In the genomic region with DNA sequence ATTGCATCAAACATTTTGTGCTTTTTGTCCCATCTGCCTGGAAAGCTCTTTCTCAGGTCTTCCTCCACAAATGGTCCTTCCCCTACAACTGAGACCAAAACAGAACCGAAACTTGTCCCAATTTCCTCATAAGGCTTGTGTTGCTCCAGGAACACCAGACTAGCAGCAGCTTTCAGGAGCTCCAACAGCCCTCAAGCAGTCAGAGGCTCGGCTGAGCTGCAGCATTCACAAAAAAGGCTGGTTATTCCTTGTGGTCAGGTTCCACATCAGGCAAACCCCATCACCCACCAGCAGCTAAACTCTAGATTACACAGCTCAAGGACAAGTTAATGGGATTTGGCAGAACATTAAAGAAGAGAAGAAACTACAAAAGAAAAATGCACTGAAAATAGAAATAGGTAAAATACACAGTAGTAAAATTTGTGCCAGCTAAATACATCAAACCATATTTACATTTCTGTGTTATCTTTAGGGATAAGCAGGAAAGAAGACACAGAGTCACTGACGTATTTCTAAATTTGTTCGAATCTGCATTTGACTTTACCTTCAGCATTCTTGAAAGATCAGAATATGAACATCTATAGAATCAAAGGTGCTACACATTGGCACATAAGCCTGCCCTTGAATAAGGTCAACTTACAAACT, we compare ENCODE assay signal across 1 cellular context.
TF ChIP-seq lines count a peak whose summit lies in the region.

No MANE protein-coding gene starts in this region.

TF ChIP-seq in HepG2, 621 proteins besides CTCF, POLR2A, EP300 and RAD21 (continued from another document and continues in another):
- TF ChIP-seq, protein P1, sequence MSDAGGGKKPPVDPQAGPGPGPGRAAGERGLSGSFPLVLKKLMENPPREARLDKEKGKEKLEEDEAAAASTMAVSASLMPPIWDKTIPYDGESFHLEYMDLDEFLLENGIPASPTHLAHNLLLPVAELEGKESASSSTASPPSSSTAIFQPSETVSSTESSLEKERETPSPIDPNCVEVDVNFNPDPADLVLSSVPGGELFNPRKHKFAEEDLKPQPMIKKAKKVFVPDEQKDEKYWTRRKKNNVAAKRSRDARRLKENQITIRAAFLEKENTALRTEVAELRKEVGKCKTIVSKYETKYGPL (CRISPR knock-in tag; IDR thresholded peaks at IDR 0.05): no peak
- TF ChIP-seq FOXK2 (IDR thresholded peaks at IDR 0.05): no peak
- TF ChIP-seq ZNF350 (CRISPR knock-in tag; IDR thresholded peaks at IDR 0.05; ENCODE audit: borderline replicate concordance, low read depth): no peak
- TF ChIP-seq ZFP1 (CRISPR knock-in tag; IDR thresholded peaks at IDR 0.05): peak; percentile 59; the same call in 1 of the 2 replicates
- TF ChIP-seq ATF7-NPFF (CRISPR knock-in tag; IDR thresholded peaks at IDR 0.05; ENCODE audit: low read depth): no peak
- TF ChIP-seq ZNF780A (CRISPR knock-in tag; IDR thresholded peaks at IDR 0.05): 0 out of 2 replicates have a peak, but pooled peaks have one; percentile 61
- TF ChIP-seq SAFB2 (CRISPR knock-in tag; IDR thresholded peaks at IDR 0.05; ENCODE audit: borderline replicate concordance, low read depth): no peak
- TF ChIP-seq, protein P2, sequence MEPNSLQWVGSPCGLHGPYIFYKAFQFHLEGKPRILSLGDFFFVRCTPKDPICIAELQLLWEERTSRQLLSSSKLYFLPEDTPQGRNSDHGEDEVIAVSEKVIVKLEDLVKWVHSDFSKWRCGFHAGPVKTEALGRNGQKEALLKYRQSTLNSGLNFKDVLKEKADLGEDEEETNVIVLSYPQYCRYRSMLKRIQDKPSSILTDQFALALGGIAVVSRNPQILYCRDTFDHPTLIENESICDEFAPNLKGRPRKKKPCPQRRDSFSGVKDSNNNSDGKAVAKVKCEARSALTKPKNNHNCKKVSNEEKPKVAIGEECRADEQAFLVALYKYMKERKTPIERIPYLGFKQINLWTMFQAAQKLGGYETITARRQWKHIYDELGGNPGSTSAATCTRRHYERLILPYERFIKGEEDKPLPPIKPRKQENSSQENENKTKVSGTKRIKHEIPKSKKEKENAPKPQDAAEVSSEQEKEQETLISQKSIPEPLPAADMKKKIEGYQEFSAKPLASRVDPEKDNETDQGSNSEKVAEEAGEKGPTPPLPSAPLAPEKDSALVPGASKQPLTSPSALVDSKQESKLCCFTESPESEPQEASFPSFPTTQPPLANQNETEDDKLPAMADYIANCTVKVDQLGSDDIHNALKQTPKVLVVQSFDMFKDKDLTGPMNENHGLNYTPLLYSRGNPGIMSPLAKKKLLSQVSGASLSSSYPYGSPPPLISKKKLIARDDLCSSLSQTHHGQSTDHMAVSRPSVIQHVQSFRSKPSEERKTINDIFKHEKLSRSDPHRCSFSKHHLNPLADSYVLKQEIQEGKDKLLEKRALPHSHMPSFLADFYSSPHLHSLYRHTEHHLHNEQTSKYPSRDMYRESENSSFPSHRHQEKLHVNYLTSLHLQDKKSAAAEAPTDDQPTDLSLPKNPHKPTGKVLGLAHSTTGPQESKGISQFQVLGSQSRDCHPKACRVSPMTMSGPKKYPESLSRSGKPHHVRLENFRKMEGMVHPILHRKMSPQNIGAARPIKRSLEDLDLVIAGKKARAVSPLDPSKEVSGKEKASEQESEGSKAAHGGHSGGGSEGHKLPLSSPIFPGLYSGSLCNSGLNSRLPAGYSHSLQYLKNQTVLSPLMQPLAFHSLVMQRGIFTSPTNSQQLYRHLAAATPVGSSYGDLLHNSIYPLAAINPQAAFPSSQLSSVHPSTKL (CRISPR knock-in tag; IDR thresholded peaks at IDR 0.05): peak; percentile 92
- TF ChIP-seq EHMT2 (IDR thresholded peaks at IDR 0.05; ENCODE audit: borderline replicate concordance, low read depth, low read length): no peak; the same call in 1 of the 2 replicates
- TF ChIP-seq YEATS2 (CRISPR knock-in tag; IDR thresholded peaks at IDR 0.05; ENCODE audit: borderline replicate concordance): no peak
- TF ChIP-seq RARA (CRISPR knock-in tag; IDR thresholded peaks at IDR 0.05): peak; percentile 72
- no peak for TF ChIP-seq ZNF543 (CRISPR knock-in tag; IDR thresholded peaks at IDR 0.05)
- no peak for TF ChIP-seq SNAPC2 (CRISPR knock-in tag; IDR thresholded peaks at IDR 0.05)
- TF ChIP-seq MTA3 (CRISPR knock-in tag; IDR thresholded peaks at IDR 0.05): no peak
- TF ChIP-seq BCL6 (CRISPR knock-in tag; IDR thresholded peaks at IDR 0.05): peak; percentile 94
- TF ChIP-seq, protein P3, sequence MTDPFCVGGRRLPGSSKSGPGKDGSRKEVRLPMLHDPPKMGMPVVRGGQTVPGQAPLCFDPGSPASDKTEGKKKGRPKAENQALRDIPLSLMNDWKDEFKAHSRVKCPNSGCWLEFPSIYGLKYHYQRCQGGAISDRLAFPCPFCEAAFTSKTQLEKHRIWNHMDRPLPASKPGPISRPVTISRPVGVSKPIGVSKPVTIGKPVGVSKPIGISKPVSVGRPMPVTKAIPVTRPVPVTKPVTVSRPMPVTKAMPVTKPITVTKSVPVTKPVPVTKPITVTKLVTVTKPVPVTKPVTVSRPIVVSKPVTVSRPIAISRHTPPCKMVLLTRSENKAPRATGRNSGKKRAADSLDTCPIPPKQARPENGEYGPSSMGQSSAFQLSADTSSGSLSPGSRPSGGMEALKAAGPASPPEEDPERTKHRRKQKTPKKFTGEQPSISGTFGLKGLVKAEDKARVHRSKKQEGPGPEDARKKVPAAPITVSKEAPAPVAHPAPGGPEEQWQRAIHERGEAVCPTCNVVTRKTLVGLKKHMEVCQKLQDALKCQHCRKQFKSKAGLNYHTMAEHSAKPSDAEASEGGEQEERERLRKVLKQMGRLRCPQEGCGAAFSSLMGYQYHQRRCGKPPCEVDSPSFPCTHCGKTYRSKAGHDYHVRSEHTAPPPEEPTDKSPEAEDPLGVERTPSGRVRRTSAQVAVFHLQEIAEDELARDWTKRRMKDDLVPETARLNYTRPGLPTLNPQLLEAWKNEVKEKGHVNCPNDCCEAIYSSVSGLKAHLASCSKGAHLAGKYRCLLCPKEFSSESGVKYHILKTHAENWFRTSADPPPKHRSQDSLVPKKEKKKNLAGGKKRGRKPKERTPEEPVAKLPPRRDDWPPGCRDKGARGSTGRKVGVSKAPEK (CRISPR knock-in tag; IDR thresholded peaks at IDR 0.05; ENCODE audit: borderline replicate concordance): no peak
- no peak for TF ChIP-seq ZNF674 (CRISPR knock-in tag; IDR thresholded peaks at IDR 0.05; ENCODE audit: low read depth)
- TF ChIP-seq ADNP (CRISPR knock-in tag; IDR thresholded peaks at IDR 0.05): no peak
- TF ChIP-seq, protein P4, sequence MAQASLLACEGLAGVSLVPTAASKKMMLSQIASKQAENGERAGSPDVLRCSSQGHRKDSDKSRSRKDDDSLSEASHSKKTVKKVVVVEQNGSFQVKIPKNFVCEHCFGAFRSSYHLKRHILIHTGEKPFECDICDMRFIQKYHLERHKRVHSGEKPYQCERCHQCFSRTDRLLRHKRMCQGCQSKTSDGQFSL (CRISPR knock-in tag; IDR thresholded peaks at IDR 0.05): no peak
- no peak; the same call in 1 of the 2 replicates for TF ChIP-seq PITX1 (CRISPR knock-in tag; IDR thresholded peaks at IDR 0.05)
- TF ChIP-seq, protein P5, sequence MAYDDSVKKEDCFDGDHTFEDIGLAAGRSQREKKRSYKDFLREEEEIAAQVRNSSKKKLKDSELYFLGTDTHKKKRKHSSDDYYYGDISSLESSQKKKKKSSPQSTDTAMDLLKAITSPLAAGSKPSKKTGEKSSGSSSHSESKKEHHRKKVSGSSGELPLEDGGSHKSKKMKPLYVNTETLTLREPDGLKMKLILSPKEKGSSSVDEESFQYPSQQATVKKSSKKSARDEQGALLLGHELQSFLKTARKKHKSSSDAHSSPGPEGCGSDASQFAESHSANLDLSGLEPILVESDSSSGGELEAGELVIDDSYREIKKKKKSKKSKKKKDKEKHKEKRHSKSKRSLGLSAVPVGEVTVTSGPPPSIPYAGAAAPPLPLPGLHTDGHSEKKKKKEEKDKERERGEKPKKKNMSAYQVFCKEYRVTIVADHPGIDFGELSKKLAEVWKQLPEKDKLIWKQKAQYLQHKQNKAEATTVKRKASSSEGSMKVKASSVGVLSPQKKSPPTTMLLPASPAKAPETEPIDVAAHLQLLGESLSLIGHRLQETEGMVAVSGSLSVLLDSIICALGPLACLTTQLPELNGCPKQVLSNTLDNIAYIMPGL (CRISPR knock-in tag; IDR thresholded peaks at IDR 0.05; ENCODE audit: borderline replicate concordance in 1 of 2, low read depth in 1 of 2): 0 out of 4 replicates have a peak, but pooled peaks of 1 of the 2 experiments have one; percentile 30
- TF ChIP-seq, protein P6, sequence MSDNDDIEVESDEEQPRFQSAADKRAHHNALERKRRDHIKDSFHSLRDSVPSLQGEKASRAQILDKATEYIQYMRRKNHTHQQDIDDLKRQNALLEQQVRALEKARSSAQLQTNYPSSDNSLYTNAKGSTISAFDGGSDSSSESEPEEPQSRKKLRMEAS (IDR thresholded peaks at IDR 0.05): no peak
- no peak for TF ChIP-seq ZNF160 (CRISPR knock-in tag; IDR thresholded peaks at IDR 0.05)
- peak; percentile 46; the same call in 1 of the 2 replicates for TF ChIP-seq HDAC2 (CRISPR knock-in tag; IDR thresholded peaks at IDR 0.05)
- TF ChIP-seq ZFAT (CRISPR knock-in tag; conservative IDR thresholded peaks at IDR 0.05): no peak; the same call in 1 of the 2 replicates
- TF ChIP-seq GTF2F1 (IDR thresholded peaks at IDR 0.05; ENCODE audit: low read length): no peak
- TF ChIP-seq, protein P7, sequence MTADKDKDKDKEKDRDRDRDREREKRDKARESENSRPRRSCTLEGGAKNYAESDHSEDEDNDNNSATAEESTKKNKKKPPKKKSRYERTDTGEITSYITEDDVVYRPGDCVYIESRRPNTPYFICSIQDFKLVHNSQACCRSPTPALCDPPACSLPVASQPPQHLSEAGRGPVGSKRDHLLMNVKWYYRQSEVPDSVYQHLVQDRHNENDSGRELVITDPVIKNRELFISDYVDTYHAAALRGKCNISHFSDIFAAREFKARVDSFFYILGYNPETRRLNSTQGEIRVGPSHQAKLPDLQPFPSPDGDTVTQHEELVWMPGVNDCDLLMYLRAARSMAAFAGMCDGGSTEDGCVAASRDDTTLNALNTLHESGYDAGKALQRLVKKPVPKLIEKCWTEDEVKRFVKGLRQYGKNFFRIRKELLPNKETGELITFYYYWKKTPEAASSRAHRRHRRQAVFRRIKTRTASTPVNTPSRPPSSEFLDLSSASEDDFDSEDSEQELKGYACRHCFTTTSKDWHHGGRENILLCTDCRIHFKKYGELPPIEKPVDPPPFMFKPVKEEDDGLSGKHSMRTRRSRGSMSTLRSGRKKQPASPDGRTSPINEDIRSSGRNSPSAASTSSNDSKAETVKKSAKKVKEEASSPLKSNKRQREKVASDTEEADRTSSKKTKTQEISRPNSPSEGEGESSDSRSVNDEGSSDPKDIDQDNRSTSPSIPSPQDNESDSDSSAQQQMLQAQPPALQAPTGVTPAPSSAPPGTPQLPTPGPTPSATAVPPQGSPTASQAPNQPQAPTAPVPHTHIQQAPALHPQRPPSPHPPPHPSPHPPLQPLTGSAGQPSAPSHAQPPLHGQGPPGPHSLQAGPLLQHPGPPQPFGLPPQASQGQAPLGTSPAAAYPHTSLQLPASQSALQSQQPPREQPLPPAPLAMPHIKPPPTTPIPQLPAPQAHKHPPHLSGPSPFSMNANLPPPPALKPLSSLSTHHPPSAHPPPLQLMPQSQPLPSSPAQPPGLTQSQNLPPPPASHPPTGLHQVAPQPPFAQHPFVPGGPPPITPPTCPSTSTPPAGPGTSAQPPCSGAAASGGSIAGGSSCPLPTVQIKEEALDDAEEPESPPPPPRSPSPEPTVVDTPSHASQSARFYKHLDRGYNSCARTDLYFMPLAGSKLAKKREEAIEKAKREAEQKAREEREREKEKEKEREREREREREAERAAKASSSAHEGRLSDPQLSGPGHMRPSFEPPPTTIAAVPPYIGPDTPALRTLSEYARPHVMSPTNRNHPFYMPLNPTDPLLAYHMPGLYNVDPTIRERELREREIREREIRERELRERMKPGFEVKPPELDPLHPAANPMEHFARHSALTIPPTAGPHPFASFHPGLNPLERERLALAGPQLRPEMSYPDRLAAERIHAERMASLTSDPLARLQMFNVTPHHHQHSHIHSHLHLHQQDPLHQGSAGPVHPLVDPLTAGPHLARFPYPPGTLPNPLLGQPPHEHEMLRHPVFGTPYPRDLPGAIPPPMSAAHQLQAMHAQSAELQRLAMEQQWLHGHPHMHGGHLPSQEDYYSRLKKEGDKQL (CRISPR knock-in tag; IDR thresholded peaks at IDR 0.05; ENCODE audit: low read depth): 0 out of 2 replicates have a peak, but pooled peaks have one; percentile 17
- TF ChIP-seq ZC3H13 (CRISPR knock-in tag; IDR thresholded peaks at IDR 0.05): peak; percentile 43; the same call in 1 of the 2 replicates
- TF ChIP-seq, protein P8, sequence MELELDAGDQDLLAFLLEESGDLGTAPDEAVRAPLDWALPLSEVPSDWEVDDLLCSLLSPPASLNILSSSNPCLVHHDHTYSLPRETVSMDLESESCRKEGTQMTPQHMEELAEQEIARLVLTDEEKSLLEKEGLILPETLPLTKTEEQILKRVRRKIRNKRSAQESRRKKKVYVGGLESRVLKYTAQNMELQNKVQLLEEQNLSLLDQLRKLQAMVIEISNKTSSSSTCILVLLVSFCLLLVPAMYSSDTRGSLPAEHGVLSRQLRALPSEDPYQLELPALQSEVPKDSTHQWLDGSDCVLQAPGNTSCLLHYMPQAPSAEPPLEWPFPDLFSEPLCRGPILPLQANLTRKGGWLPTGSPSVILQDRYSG (CRISPR knock-in tag; IDR thresholded peaks at IDR 0.05): no peak
- TF ChIP-seq, protein P9, sequence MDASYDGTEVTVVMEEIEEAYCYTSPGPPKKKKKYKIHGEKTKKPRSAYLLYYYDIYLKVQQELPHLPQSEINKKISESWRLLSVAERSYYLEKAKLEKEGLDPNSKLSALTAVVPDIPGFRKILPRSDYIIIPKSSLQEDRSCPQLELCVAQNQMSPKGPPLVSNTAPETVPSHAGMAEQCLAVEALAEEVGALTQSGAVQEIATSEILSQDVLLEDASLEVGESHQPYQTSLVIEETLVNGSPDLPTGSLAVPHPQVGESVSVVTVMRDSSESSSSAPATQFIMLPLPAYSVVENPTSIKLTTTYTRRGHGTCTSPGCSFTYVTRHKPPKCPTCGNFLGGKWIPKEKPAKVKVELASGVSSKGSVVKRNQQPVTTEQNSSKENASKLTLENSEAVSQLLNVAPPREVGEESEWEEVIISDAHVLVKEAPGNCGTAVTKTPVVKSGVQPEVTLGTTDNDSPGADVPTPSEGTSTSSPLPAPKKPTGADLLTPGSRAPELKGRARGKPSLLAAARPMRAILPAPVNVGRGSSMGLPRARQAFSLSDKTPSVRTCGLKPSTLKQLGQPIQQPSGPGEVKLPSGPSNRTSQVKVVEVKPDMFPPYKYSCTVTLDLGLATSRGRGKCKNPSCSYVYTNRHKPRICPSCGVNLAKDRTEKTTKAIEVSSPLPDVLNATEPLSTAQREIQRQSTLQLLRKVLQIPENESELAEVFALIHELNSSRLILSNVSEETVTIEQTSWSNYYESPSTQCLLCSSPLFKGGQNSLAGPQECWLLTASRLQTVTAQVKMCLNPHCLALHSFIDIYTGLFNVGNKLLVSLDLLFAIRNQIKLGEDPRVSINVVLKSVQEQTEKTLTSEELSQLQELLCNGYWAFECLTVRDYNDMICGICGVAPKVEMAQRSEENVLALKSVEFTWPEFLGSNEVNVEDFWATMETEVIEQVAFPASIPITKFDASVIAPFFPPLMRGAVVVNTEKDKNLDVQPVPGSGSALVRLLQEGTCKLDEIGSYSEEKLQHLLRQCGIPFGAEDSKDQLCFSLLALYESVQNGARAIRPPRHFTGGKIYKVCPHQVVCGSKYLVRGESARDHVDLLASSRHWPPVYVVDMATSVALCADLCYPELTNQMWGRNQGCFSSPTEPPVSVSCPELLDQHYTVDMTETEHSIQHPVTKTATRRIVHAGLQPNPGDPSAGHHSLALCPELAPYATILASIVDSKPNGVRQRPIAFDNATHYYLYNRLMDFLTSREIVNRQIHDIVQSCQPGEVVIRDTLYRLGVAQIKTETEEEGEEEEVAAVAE (CRISPR knock-in tag; IDR thresholded peaks at IDR 0.05; ENCODE audit: borderline replicate concordance): peak; percentile 67; the same call in 1 of the 2 replicates
